ENCODE assay signal across 8 cellular contexts in the genomic region with DNA sequence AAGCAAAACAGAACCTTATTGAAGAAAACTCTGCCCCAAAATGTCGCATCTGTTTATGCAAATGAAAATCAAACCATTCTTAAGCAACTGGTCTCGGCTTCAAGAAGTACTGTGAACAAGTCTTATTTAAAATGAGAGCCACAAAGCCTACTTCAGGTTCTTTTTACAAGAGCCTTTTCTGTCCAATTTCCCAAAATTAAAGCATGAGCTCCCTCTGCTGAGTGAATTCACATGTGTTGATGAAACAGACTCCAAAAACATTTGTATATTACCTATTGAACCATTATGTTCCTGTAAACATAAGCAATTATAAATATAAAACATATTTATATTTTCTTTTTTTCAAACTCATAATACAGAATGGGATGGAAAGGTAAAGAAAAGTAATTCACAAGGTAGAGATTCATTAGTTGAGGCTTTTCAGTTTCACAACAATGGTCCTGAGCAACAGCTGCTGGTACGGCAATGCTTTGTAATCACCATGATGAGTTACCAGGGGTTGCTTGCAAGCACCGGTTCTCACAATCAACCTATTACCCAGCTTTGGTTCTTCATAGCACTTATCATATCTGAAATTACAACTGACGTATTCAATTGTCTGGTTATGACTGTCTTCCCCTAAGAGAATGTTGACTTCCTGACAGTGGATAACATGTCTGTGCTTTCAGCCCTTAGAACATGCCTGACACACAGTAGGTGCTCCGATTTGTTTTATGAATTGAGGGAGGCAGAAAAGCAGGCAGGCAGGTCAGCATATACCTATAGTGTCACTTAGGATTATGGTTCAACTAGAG.
DNase-seq lines count a peak whose midpoint lies in the region; ATAC-seq and TF ChIP-seq lines count a peak whose summit lies in the region.

No MANE protein-coding gene starts in this region.

- POLR2A ChIA-PET in GM10248 (lab: Yijun Ruan, JAX): no interaction called here

- no peak overlapping the region for H3K4me3 Mint-ChIP-seq in progenitor cell of endocrine pancreas (ENCODE audit: low read depth)

- peak; percentile 66 for DNase-seq in AG09319 (ENCODE audit: extremely low read depth, low read depth)
- peak; percentile 17 for DNase-seq in GM10248 (ENCODE audit: extremely low spot score)
- peak; percentile 48 for DNase-seq in NCI-H2107 (lab: John Stamatoyannopoulos, UW)
- peak; percentile 91 for DNase-seq in fibroblast of the aortic adventitia (ENCODE audit: low read depth)
- DNase-seq in progenitor cell of endocrine pancreas (ENCODE audit: low spot score, unreplicated experiment): no peak
- DNase-seq in omental fat pad (ENCODE audit: low spot score): no peak

- H3K9me3 Mint-ChIP-seq in progenitor cell of endocrine pancreas (ENCODE audit: low read depth): no peaks in the 10 kb centered on the region

- CTCF ChIA-PET in GM10248 (lab: Yijun Ruan, JAX): interaction anchor here (0.7 to 5.7 kb wide), 18 partner anchors 9 to 999 kb away, joined by 3 to 63 read pairs (median 3); a partner anchor contains a TSS

- peaks cover 9% of the 10 kb centered on the region for H3K27me3 Mint-ChIP-seq in progenitor cell of endocrine pancreas

- no peaks in the 10 kb centered on the region for H3K36me3 Mint-ChIP-seq in progenitor cell of endocrine pancreas (ENCODE audit: insufficient read depth)

- no peak for ATAC-seq in HG02678 (IDR thresholded peaks at IDR 0.05; ENCODE audit: unreplicated experiment)
- ATAC-seq in omental fat pad (ENCODE audit: low FRiP score): no peak

- peaks cover 8% of the 10 kb centered on the region for H3K4me1 Mint-ChIP-seq in progenitor cell of endocrine pancreas (ENCODE audit: low read depth)

- TF ChIP-seq CTCF in AG09319 (IDR thresholded peaks at IDR 0.05; ENCODE audit: low read depth, low read length) (peak; percentile 58), GM10248 (IDR thresholded peaks at IDR 0.05; ENCODE audit: control extremely low read depth, extremely low read depth, low read depth, missing control alignments) (peak; percentile 52), WI38 (IDR thresholded peaks at IDR 0.05; ENCODE audit: low read depth, low read length) (0 out of 2 replicates have a peak, but pooled peaks have one; percentile 6), fibroblast of the aortic adventitia (IDR thresholded peaks at IDR 0.05; ENCODE audit: insufficient read depth, low read length) (peak; percentile 60), progenitor cell of endocrine pancreas (IDR thresholded peaks at IDR 0.05; ENCODE audit: unreplicated experiment) (peak; percentile 69), omental fat pad (IDR thresholded peaks at IDR 0.05) (no peak)

- H3K27ac Mint-ChIP-seq in progenitor cell of endocrine pancreas: no peak overlapping the region

- H3K4me3 ChIP-seq in WI38 (ENCODE audit: low read depth, low read length): no peak overlapping the region
- no peak overlapping the region for H3K4me3 ChIP-seq in fibroblast of the aortic adventitia (ENCODE audit: low read depth, low read length)

Comparison
In these comparisons a context has a peak if more than half of its experiments do, and no peak if none do; other contexts are left out.
1. DNase-seq: peak in AG09319 (single experiment), GM10248 (single experiment), NCI-H2107 (single experiment) and fibroblast of the aortic adventitia (single experiment); none in progenitor cell of endocrine pancreas (single experiment) and omental fat pad (single experiment).
2. CTCF ChIP-seq: peak in AG09319 (single experiment), GM10248 (single experiment), WI38 (single experiment), fibroblast of the aortic adventitia (single experiment) and progenitor cell of endocrine pancreas (single experiment); none in omental fat pad (0 of 3).